Comparison of ENCODE assay signal across 23 cellular contexts in genomic region chr4:105548483-105548882, GRCh38. TPM values are rescaled to one million over a fixed set of nuclear protein-coding genes. Genes with fewer than 3 reads are reported as not detected.
DNase-seq lines count a peak whose midpoint lies in the region; ATAC-seq and FAIRE-seq lines count a peak whose summit lies in the region.
"Had no signal": no experiment of that assay in that cellular context is flagged by ENCODE, and none has a peak within 500 bp of the region (broad histone marks: within the 10 kb centered on the region; RNA-seq: fewer than 3 reads in every experiment).

No MANE protein-coding gene starts in this region.

- WGBS in small intestine, 3 donors = 78 to 97% (median 92%) methylated on average over 1 of the region's 1 CpG

- no peak for ATAC-seq in HG03175 (IDR thresholded peaks at IDR 0.05; ENCODE audit: unreplicated experiment)
- no peak for ATAC-seq in GM21737 (IDR thresholded peaks at IDR 0.05; ENCODE audit: unreplicated experiment)
- ATAC-seq: stimulated activated memory B cell treated with anti-CD40 and anti-IgM and Interleukin-4, amounts not matched to agents 10 μg/mL and 1 μg/mL and 100 μg/mL, for 72 hours had no signal

- FAIRE-seq in small intestine (lab: Jason Lieb, UNC) = no peak

- H3K27ac ChIP-seq in small intestine (ENCODE audit: low read depth in 1 of 2, low read length in 1 of 2) = no peak overlapping the region
- H3K27ac ChIP-seq: ascending aorta, C4-2B, thyroid gland had no signal

- DNase-seq in A172 (ENCODE audit: low spot score) (peak; percentile 73), HS-5 (ENCODE audit: low read depth) (peak; percentile 30), T1000 (lab: John Stamatoyannopoulos, UW) (peak; percentile 9), foreskin melanocyte (peak; percentile 91), small intestine (no peak), NCI-H1417 treated with DMSO at 0.1 percent for 48 hours (lab: John Stamatoyannopoulos, UW) (no peak)
- DNase-seq: 8988T; activated CD4-positive, alpha-beta T cell treated with anti-CD3 and anti-CD28 coated beads, Interleukin-2, amount 50 U/mL, for 1 hour; activated naive CD4-positive, alpha-beta T cell treated with Interleukin-2 at 50 U/mL for 16 hours; cortex of kidney; DMS53; foreskin fibroblast; H9; KG1; NCI-H1417; retina; SW 1271; thyroid gland had no signal

- no peaks in the 10 kb centered on the region for H3K36me3 ChIP-seq in small intestine (ENCODE audit: control insufficient read depth in 2 of 2, insufficient read depth in 2 of 2, low read length in 2 of 2)
- H3K36me3 ChIP-seq: ascending aorta, thyroid gland had no signal

- H3K4me3 ChIP-seq in small intestine (ENCODE audit: low read depth in 1 of 2, low read length in 2 of 2) = no peak overlapping the region
- H3K4me3 ChIP-seq: ascending aorta, thyroid gland had no signal

- peaks cover 0 to 2% of the 10 kb centered on the region in 2 donors for H3K4me1 ChIP-seq in small intestine (ENCODE audit: control insufficient read depth in 2 of 2, insufficient read depth in 1 of 2, low read depth in 1 of 2, low read length in 1 of 2)
- H3K4me1 ChIP-seq: ascending aorta had no signal

- H3K9me3 ChIP-seq in small intestine (ENCODE audit: control insufficient read depth, low read depth) = no peaks in the 10 kb centered on the region
- H3K9me3 ChIP-seq: ascending aorta, thyroid gland had no signal

- H3K27me3 ChIP-seq in small intestine (ENCODE audit: control insufficient read depth in 2 of 2, insufficient read depth in 2 of 2, low read length in 2 of 2) = no peaks in the 10 kb centered on the region
- H3K27me3 ChIP-seq: ascending aorta, thyroid gland had no signal

RNA-seq across cellular contexts. Expression of gene ARHGEF38, which starts 3.9 kb away (rescaled TPM):
- total RNA-seq in A172 (2014; rRNA removed; shearing (Covaris generic)) = not detected in 2 replicates
- polyA plus RNA-seq in small intestine = 1 to 10 TPM in 2 of 3 donors, under 1 TPM in 1; 0.54 to 3.3 (median 2.2) TPM
- total RNA-seq: ascending aorta, H9 had no signal

Comparison
In these comparisons a context has a peak if more than half of its experiments do, and no peak if none do; other contexts are left out.
1. DNase-seq: peak in A172 (single experiment), HS-5 (single experiment), T1000 (single experiment) and foreskin melanocyte (single experiment); none in small intestine (single experiment) and NCI-H1417 treated with DMSO at 0.1 percent for 48 hours (single experiment).